24 cellular contexts compared by ENCODE assay signal in the genomic region with DNA sequence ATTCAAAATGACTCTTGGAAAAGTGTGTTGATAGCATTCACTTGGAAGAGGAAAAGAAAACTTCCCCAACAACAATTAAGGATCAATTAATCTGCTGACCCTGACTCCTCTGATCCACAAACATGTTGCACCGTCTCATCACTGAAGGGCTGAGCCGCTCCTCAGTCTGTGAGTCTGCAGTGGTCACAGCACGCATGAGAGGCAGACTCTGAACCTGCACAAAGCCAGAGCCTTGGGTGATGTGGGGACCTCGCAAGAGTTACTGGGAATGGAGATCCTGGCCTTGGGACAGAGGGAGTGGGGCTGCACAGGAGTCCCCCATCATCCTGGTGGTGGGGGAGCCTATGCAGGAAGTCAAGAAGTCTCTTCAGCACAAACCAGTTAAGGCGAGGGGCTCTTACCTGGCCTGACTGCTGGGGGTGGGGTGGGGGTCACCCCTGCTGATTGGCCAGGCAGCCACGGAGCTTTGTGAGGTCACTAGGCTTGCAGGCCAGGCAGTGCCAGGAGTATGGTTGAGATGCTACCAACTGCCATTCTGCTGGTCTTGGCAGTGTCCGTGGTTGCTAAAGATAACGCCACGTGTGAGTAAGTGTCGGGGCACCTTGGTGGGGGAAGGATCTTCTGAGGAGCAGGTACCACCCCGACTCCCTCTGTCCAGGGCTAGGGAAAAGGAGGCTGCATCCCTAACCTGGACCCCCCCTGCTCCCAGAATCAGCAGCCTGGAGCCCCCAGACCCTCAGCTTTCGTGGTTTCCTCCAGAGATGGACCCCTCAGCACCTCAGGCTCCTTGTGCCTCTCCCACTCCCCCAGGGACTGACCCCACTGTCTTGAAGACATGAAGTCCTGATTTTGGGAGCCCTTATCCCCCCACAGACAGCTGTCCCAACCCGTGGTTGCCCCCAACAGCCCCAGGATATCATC. TPM values are rescaled to one million over a fixed set of nuclear protein-coding genes. Genes with fewer than 3 reads are reported as not detected.
DNase-seq lines count a peak whose midpoint lies in the region; ATAC-seq, FAIRE-seq and TF ChIP-seq lines count a peak whose summit lies in the region.
"Had no signal": no experiment of that assay in that cellular context is flagged by ENCODE, and none has a peak within 500 bp of the region (broad histone marks: within the 10 kb centered on the region; RNA-seq: fewer than 3 reads in every experiment).

Gene ACR, plus strand, starts transcription at position 477 of the 921 bp plus-strand sequence. Its CDS starts 32 bp downstream, at position 509.

- no peak within 1 kb of the TSS for H3K4me3 Mint-ChIP-seq in natural killer cell treated with Interleukin-12 subunit alpha and Interleukin-12 subunit beta and Interleukin-15 and Interleukin-18, amount 100 ng/mL, for 72 hours
- H3K4me3 Mint-ChIP-seq: CD4-positive, alpha-beta memory T cell; neural progenitor cell had no signal

- no peaks in the 10 kb centered on the region for H3K4me1 ChIP-seq in right cardiac atrium (ENCODE audit: control insufficient read depth, insufficient read depth, low read length)
- H3K4me1 ChIP-seq: suprapubic skin had no signal

- no peak within 1 kb of the TSS for H3K27ac ChIP-seq in right cardiac atrium (ENCODE audit: low read length)
- H3K27ac ChIP-seq: neural progenitor cell, suprapubic skin had no signal

- peaks cover 0 to 6% of the 10 kb centered on the region in 2 donors for H3K27me3 Mint-ChIP-seq in natural killer cell treated with Interleukin-12 subunit alpha and Interleukin-12 subunit beta and Interleukin-15 and Interleukin-18, amount 100 ng/mL, for 72 hours

- H3K36me3 Mint-ChIP-seq in natural killer cell treated with Interleukin-12 subunit alpha and Interleukin-12 subunit beta and Interleukin-15 and Interleukin-18, amount 100 ng/mL, for 72 hours: no peaks in the 10 kb centered on the region
- H3K36me3 Mint-ChIP-seq: activated naive CD4-positive, alpha-beta T cell treated with anti-CD3 and anti-CD28 coated beads, Interleukin-2, amount 50 U/mL, for 72 hours; CD4-positive, alpha-beta memory T cell; neural progenitor cell had no signal

- no peaks in the 10 kb centered on the region for H3K9me3 Mint-ChIP-seq in natural killer cell treated with Interleukin-12 subunit alpha and Interleukin-12 subunit beta and Interleukin-15 and Interleukin-18, amount 100 ng/mL, for 72 hours
- H3K9me3 Mint-ChIP-seq: activated naive CD4-positive, alpha-beta T cell treated with anti-CD3 and anti-CD28 coated beads, Interleukin-2, amount 50 U/mL, for 72 hours; CD4-positive, alpha-beta memory T cell; neural progenitor cell had no signal

- ATAC-seq in right cardiac atrium: peak in 1 of 2 donors; percentile 1
- no peak for ATAC-seq in Right ventricle myocardium inferior
- no peak for ATAC-seq in natural killer cell treated with Interleukin-12 subunit alpha and Interleukin-12 subunit beta and Interleukin-15 and Interleukin-18, amount 100 ng/mL, for 72 hours
- ATAC-seq in GM21619 (IDR thresholded peaks at IDR 0.05; ENCODE audit: unreplicated experiment): no peak
- ATAC-seq: activated CD4-positive, CD25-positive, alpha-beta regulatory T cell treated with anti-CD3 and anti-CD28 coated beads, Interleukin-2, amount 50 U/mL, for 24 hours; activated naive CD4-positive, alpha-beta T cell treated with anti-CD3 and anti-CD28 coated beads, Interleukin-2, amount 50 U/mL, for 72 hours; left lobe of liver; SK-N-SH treated with all-trans-retinoic acid at 6 μM for 48 hours had no signal

- H3K9me3 ChIP-seq in right cardiac atrium (ENCODE audit: control insufficient read depth, low read length): no peaks in the 10 kb centered on the region
- H3K9me3 ChIP-seq: suprapubic skin had no signal

- DNase-seq in right cardiac atrium (peak in 2 of 3 donors; percentile 12 to 33), Right ventricle myocardium inferior (ENCODE audit: missing footprints) (no peak), T-helper 2 cell (no peak), H54 (ENCODE audit: insufficient read length, low spot score) (no peak)
- DNase-seq in activated CD8-positive, alpha-beta memory T cell treated with anti-CD3 and anti-CD28 coated beads, Interleukin-2, amount 50 U/mL, for 48 hours: peak; percentile 32
- peak; percentile 20 for DNase-seq in natural killer cell treated with Interleukin-12 subunit alpha and Interleukin-12 subunit beta and Interleukin-15 and Interleukin-18, amount 100 ng/mL, for 72 hours (ENCODE audit: low spot score)
- DNase-seq: CD4-positive, alpha-beta memory T cell; glutamatergic neuron; midbrain; NCI-H1436; NCI-H524; T-helper 9 cell had no signal

- no peak within 1 kb of the TSS for H3K27ac Mint-ChIP-seq in natural killer cell treated with Interleukin-12 subunit alpha and Interleukin-12 subunit beta and Interleukin-15 and Interleukin-18, amount 100 ng/mL, for 72 hours
- H3K27ac Mint-ChIP-seq: neural progenitor cell had no signal

- H3K4me3 ChIP-seq in right cardiac atrium (ENCODE audit: low read length): no peak within 1 kb of the TSS
- H3K4me3 ChIP-seq: neural progenitor cell, suprapubic skin had no signal

- no peak for FAIRE-seq in H54 (lab: Jason Lieb, UNC)
- FAIRE-seq: colon, GM12891, H1 had no signal

- peaks cover 0 to 3% of the 10 kb centered on the region in 2 donors for H3K4me1 Mint-ChIP-seq in natural killer cell treated with Interleukin-12 subunit alpha and Interleukin-12 subunit beta and Interleukin-15 and Interleukin-18, amount 100 ng/mL, for 72 hours (ENCODE audit: low read depth in 2 of 2)
- H3K4me1 Mint-ChIP-seq: CD4-positive, alpha-beta memory T cell had no signal

- WGBS in right cardiac atrium: 75% methylated on average over 13 of the region's 13 CpGs

- H3K27me3 ChIP-seq in right cardiac atrium (ENCODE audit: control insufficient read depth, insufficient read depth): no peaks in the 10 kb centered on the region

- intact Hi-C loops in right cardiac atrium (cut with DNase I): no loop called here
- intact Hi-C loops in Right ventricle myocardium inferior (cut with DNase I): no loop called here

- TF ChIP-seq POLR2A in H54 (IDR thresholded peaks at IDR 0.05; ENCODE audit: low read depth, low read length): no peak

RNA-seq across cellular contexts. Expression of gene ACR, which starts in this region (rescaled TPM):
- 1 to 10 TPM in 1 of 4 donors, under 1 TPM in 3; 0.38 to 1.2 (median 0.72) TPM for total RNA-seq in right cardiac atrium
- polyA plus RNA-seq in right cardiac atrium: 0.41 TPM
- 0.27 TPM for total RNA-seq in Right ventricle myocardium inferior
- not detected for total RNA-seq in natural killer cell treated with Interleukin-12 subunit alpha and Interleukin-12 subunit beta and Interleukin-15 and Interleukin-18, amount 100 ng/mL, for 72 hours
- total RNA-seq: activated naive CD4-positive, alpha-beta T cell treated with anti-CD3 and anti-CD28 coated beads, Interleukin-2, amount 50 U/mL, for 72 hours; CD4-positive, alpha-beta memory T cell; MCF 10A; RPMI7951; suprapubic skin had no signal
- polyA plus RNA-seq: CD4-positive, alpha-beta memory T cell; H1 had no signal

Comparison
In these comparisons a context has a peak if more than half of its experiments do, and no peak if none do; other contexts are left out.
1. DNase-seq: peak in right cardiac atrium (2 of 3) and activated CD8-positive, alpha-beta memory T cell treated with anti-CD3 and anti-CD28 coated beads, Interleukin-2, amount 50 U/mL, for 48 hours (single experiment); none in Right ventricle myocardium inferior (single experiment), T-helper 2 cell (0 of 5) and H54 (single experiment).
2. Peak in DNase-seq in natural killer cell treated with Interleukin-12 subunit alpha and Interleukin-12 subunit beta and Interleukin-15 and Interleukin-18, amount 100 ng/mL, for 72 hours; RNA of the gene not detected or under 1 TPM.